In genomic region chrX:39158801-39159657, GRCh38 we compare ENCODE assay signal across 8 cellular contexts.
A peak's percentile ranks its signal among the peaks of the same experiment; 100 is the strongest.
DNase-seq lines count a peak whose midpoint lies in the region; ATAC-seq and TF ChIP-seq lines count a peak whose summit lies in the region.

No MANE protein-coding gene starts in this region.

- H3K9me3 Mint-ChIP-seq in chondrocyte (ENCODE audit: low read depth), result peaks cover 4% of the 10 kb centered on the region
- no peaks in the 10 kb centered on the region for H3K9me3 Mint-ChIP-seq in activated CD4-positive, alpha-beta memory T cell treated with anti-CD3 and anti-CD28 coated beads for 36 hours

- intact Hi-C loops in activated CD4-positive, alpha-beta memory T cell treated with anti-CD3 and anti-CD28 coated beads for 36 hours (cut with micrococcal nuclease), result no loop called here
- intact Hi-C loops in left colon (cut with DNase I, micrococcal nuclease), result no loop called here

- peaks cover 5% of the 10 kb centered on the region for H3K4me1 Mint-ChIP-seq in chondrocyte (ENCODE audit: low read depth)
- peaks cover 23% of the 10 kb centered on the region for H3K4me1 Mint-ChIP-seq in activated CD4-positive, alpha-beta memory T cell treated with anti-CD3 and anti-CD28 coated beads for 36 hours (ENCODE audit: low read depth)

- H3K27me3 Mint-ChIP-seq in chondrocyte (ENCODE audit: low read depth), result peaks cover 13% of the 10 kb centered on the region
- no peaks in the 10 kb centered on the region for H3K27me3 Mint-ChIP-seq in activated CD4-positive, alpha-beta memory T cell treated with anti-CD3 and anti-CD28 coated beads for 36 hours

- no peaks in the 10 kb centered on the region for H3K36me3 Mint-ChIP-seq in chondrocyte (ENCODE audit: low read depth)
- H3K36me3 Mint-ChIP-seq in activated CD4-positive, alpha-beta memory T cell treated with anti-CD3 and anti-CD28 coated beads for 36 hours, result no peaks in the 10 kb centered on the region

- DNase-seq in AG09309 (ENCODE audit: low read depth) (peak; percentile 42), HCEC 1CT (peak; percentile 2), NCI-H226 (peak; percentile 33), chondrocyte (ENCODE audit: low spot score) (no peak), ACHN (no peak), left colon (no peak)
- no peak for DNase-seq in activated CD4-positive, alpha-beta memory T cell treated with anti-CD3 and anti-CD28 coated beads for 36 hours

- no peak for TF ChIP-seq CTCF in AG09309 (IDR thresholded peaks at IDR 0.05; ENCODE audit: control insufficient read depth, insufficient read depth, low read depth, low read length, missing control alignments)
- no peak for TF ChIP-seq CTCF in chondrocyte (IDR thresholded peaks at IDR 0.05)

- H3K4me3 Mint-ChIP-seq in chondrocyte (ENCODE audit: unreplicated experiment), result no peak overlapping the region
- no peak overlapping the region for H3K4me3 Mint-ChIP-seq in activated CD4-positive, alpha-beta memory T cell treated with anti-CD3 and anti-CD28 coated beads for 36 hours

- CTCF ChIA-PET in activated CD4-positive, alpha-beta memory T cell treated with anti-CD3 and anti-CD28 coated beads for 36 hours (lab: Charles Lee), result interaction anchor here (1.1 to 2.1 kb wide), 3 partner anchors 10 to 403 kb away, joined by 3 to 9 read pairs (median 7); no protein-coding TSS in a partner anchor

- H3K27ac Mint-ChIP-seq in chondrocyte (ENCODE audit: unreplicated experiment), result peak overlapping the region; percentile 34
- no peak overlapping the region for H3K27ac Mint-ChIP-seq in activated CD4-positive, alpha-beta memory T cell treated with anti-CD3 and anti-CD28 coated beads for 36 hours

- ATAC-seq in HG02840 (IDR thresholded peaks at IDR 0.05; ENCODE audit: low FRiP score, unreplicated experiment), result no peak
- ATAC-seq in left colon, result no peak

- POLR2A ChIA-PET in activated CD4-positive, alpha-beta memory T cell treated with anti-CD3 and anti-CD28 coated beads for 36 hours (lab: Charles Lee), result no interaction called here

- no peak overlapping the region for H3K4me3 ChIP-seq in AG09309 (ENCODE audit: control insufficient read depth, low read depth, low read length)

- in situ Hi-C loops in ACHN (cut with HindIII; ENCODE audit: low pct_ligation_motif_present, low pct_unique_long_range_greater_than_20kb, low sequenced_read_pairs), result no loop called here

Comparison
In these comparisons a context has a peak if more than half of its experiments do, and no peak if none do; other contexts are left out.
1. DNase-seq: peak in AG09309 (single experiment), HCEC 1CT (single experiment) and NCI-H226 (single experiment); none in chondrocyte (single experiment), activated CD4-positive, alpha-beta memory T cell treated with anti-CD3 and anti-CD28 coated beads for 36 hours (single experiment), ACHN (single experiment) and left colon (0 of 2).